ENCODE assay signal across 18 cellular contexts in genomic region chr2:43522177-43522576, GRCh38.
A peak's percentile ranks its signal among the peaks of the same experiment; 100 is the strongest.
DNase-seq lines count a peak whose midpoint lies in the region; ATAC-seq and TF ChIP-seq lines count a peak whose summit lies in the region.
"Had no signal": no experiment of that assay in that cellular context is flagged by ENCODE, and none has a peak within 500 bp of the region (broad histone marks: within the 10 kb centered on the region; RNA-seq: fewer than 3 reads in every experiment).

No MANE protein-coding gene starts in this region.

- H3K9me3 Mint-ChIP-seq in activated naive CD4-positive, alpha-beta T cell treated with anti-CD3 and anti-CD28 coated beads, Interleukin-2, amount 50 U/mL, for 24 hours, result no peaks in the 10 kb centered on the region
- peaks cover 9 to 17% of the 10 kb centered on the region in 2 donors for H3K9me3 Mint-ChIP-seq in activated naive CD4-positive, alpha-beta T cell treated with anti-CD3 and anti-CD28 coated beads, Interleukin-2, amount 50 U/mL, for 72 hours
- H3K9me3 Mint-ChIP-seq in memory B cell, result peaks cover 2% of the 10 kb centered on the region

- no peak for TF ChIP-seq CTCF in GM13976 (IDR thresholded peaks at IDR 0.05; ENCODE audit: borderline replicate concordance, control extremely low read depth, extremely low read depth, insufficient read depth, missing control alignments)

- peaks cover 29% of the 10 kb centered on the region for H3K36me3 Mint-ChIP-seq in activated naive CD4-positive, alpha-beta T cell treated with anti-CD3 and anti-CD28 coated beads, Interleukin-2, amount 50 U/mL, for 24 hours
- H3K36me3 Mint-ChIP-seq in activated naive CD4-positive, alpha-beta T cell treated with anti-CD3 and anti-CD28 coated beads, Interleukin-2, amount 50 U/mL, for 72 hours, result peaks cover 19 to 33% of the 10 kb centered on the region in 2 donors
- peaks cover 26% of the 10 kb centered on the region for H3K36me3 Mint-ChIP-seq in memory B cell

- peaks cover 35% of the 10 kb centered on the region for H3K4me1 Mint-ChIP-seq in activated naive CD4-positive, alpha-beta T cell treated with anti-CD3 and anti-CD28 coated beads, Interleukin-2, amount 50 U/mL, for 24 hours
- H3K4me1 Mint-ChIP-seq in memory B cell, result peaks cover 22% of the 10 kb centered on the region

- no peaks in the 10 kb centered on the region for H3K27me3 Mint-ChIP-seq in activated naive CD4-positive, alpha-beta T cell treated with anti-CD3 and anti-CD28 coated beads, Interleukin-2, amount 50 U/mL, for 24 hours
- no peaks in the 10 kb centered on the region for H3K27me3 Mint-ChIP-seq in memory B cell
- H3K27me3 Mint-ChIP-seq: CD4-positive, alpha-beta memory T cell had no signal

- H3K27ac Mint-ChIP-seq in activated naive CD4-positive, alpha-beta T cell treated with anti-CD3 and anti-CD28 coated beads, Interleukin-2, amount 50 U/mL, for 24 hours, result peak overlapping the region; percentile 18
- H3K27ac Mint-ChIP-seq in activated naive CD4-positive, alpha-beta T cell treated with anti-CD3 and anti-CD28 coated beads, Interleukin-2, amount 50 U/mL, for 72 hours, result no peak overlapping the region
- peak overlapping the region; percentile 24 for H3K27ac Mint-ChIP-seq in memory B cell
- H3K27ac Mint-ChIP-seq: CD4-positive, alpha-beta memory T cell; HFFc6 had no signal

- no peak for DNase-seq in activated naive CD4-positive, alpha-beta T cell treated with anti-CD3 and anti-CD28 coated beads, Interleukin-2, amount 50 U/mL, for 72 hours (ENCODE audit: low spot score in 2 of 2)
- DNase-seq in SK-N-DZ (ENCODE audit: low spot score) (peak; percentile 66), memory B cell (ENCODE audit: low spot score in 2 of 2) (no peak), GM13976 (ENCODE audit: low spot score) (no peak), epidermal melanocyte (ENCODE audit: insufficient read length, low spot score) (no peak)
- no peak for DNase-seq in activated effector memory CD4-positive, alpha-beta T cell treated with anti-CD3 and anti-CD28 coated beads, Interleukin-2, amount 50 U/mL, for 16 hours
- DNase-seq: AML-193; CD4-positive, alpha-beta memory T cell; DMS153; DMS79; GF-D8; GOT3; H7; HFFc6 had no signal

- no peak overlapping the region for H3K4me3 Mint-ChIP-seq in activated naive CD4-positive, alpha-beta T cell treated with anti-CD3 and anti-CD28 coated beads, Interleukin-2, amount 50 U/mL, for 24 hours
- no peak overlapping the region for H3K4me3 Mint-ChIP-seq in memory B cell
- H3K4me3 Mint-ChIP-seq: CD14-positive monocyte; CD4-positive, alpha-beta memory T cell; HFFc6 had no signal

- in situ Hi-C loops in GM13976 (cut with MboI; ENCODE audit: low sequenced_read_pairs, unreplicated experiment), result no loop called here

- no peak for ATAC-seq in activated naive CD4-positive, alpha-beta T cell treated with anti-CD3 and anti-CD28 coated beads, Interleukin-2, amount 50 U/mL, for 72 hours
- ATAC-seq in memory B cell (ENCODE audit: low read depth), result no peak
- ATAC-seq: A549, HCT116 had no signal

Comparison
In these comparisons a context has a peak if more than half of its experiments do, and no peak if none do; other contexts are left out.
1. H3K27ac Mint-ChIP-seq: peak in activated naive CD4-positive, alpha-beta T cell treated with anti-CD3 and anti-CD28 coated beads, Interleukin-2, amount 50 U/mL, for 24 hours (single experiment) and memory B cell (single experiment); none in activated naive CD4-positive, alpha-beta T cell treated with anti-CD3 and anti-CD28 coated beads, Interleukin-2, amount 50 U/mL, for 72 hours (0 of 2).